1 cellular context compared by ENCODE assay signal in the genomic region with DNA sequence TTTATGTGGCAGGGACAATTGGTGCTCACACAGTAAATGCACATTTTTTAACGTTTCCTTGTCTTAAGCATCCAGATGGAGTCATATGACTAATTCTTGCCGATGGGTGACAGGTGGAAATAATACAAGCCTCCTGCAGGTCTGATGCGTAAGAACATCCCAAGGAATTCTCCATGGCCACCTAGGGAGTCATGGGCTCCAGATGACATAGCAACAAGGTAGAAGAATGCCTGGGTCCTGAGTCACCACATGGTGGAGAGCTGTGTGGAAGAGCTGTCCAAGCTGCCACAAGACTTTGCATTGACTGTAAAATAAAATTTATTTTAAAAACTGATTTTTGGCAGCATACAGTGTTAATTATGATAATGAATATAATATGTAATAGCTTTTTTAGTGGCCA.
TF ChIP-seq lines count a peak whose summit lies in the region.

No MANE protein-coding gene starts in this region.

TF ChIP-seq in GM23338, 12 proteins besides CTCF, POLR2A, EP300 and RAD21 (continued from another document):
- no peak for TF ChIP-seq ZNF462 (CRISPR knock-in tag; IDR thresholded peaks at IDR 0.05)
- TF ChIP-seq ZNF114 (CRISPR knock-in tag; IDR thresholded peaks at IDR 0.05), result no peak
- no peak for TF ChIP-seq EZH2 (IDR thresholded peaks at IDR 0.05; ENCODE audit: low read depth, unreplicated experiment)
- TF ChIP-seq JUNB (IDR thresholded peaks at IDR 0.05; ENCODE audit: unreplicated experiment), result no peak
- TF ChIP-seq EZH2phosphoT487 (IDR thresholded peaks at IDR 0.05; ENCODE audit: unreplicated experiment), result no peak
